19 cellular contexts compared by ENCODE assay signal in the genomic region with DNA sequence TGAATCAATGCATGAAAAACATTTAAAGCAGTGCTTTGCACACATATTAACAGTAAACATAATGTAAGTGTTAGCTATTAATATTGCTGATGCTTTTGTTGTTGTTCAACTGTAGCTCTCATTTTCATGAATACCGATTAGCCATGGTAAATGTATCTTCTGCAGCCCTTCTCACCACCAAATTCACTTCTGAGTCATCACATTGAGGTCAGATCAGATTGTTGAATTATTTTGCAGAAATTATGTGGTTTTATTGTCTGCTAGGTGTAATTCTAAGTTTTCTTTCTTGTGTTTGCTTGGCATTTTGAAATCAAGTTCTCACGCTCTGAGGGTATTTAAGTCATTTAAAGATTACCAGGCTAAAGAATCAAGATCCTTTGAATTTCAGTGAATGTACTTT.
"Had no signal": no experiment of that assay in that cellular context is flagged by ENCODE, and none has a peak within 500 bp of the region (broad histone marks: within the 10 kb centered on the region; RNA-seq: fewer than 3 reads in every experiment).

No MANE protein-coding gene starts in this region.

- H3K4me1 Mint-ChIP-seq: activated naive CD8-positive, alpha-beta T cell treated with anti-CD3 and anti-CD28 coated beads, Interleukin-2, amount 10 ng/mL, durations not matched to agents 7 days and 5 days; naive thymus-derived CD4-positive, alpha-beta T cell had no signal

- H3K4me1 ChIP-seq: colonic mucosa, parathyroid adenoma, stomach, testis, upper lobe of left lung had no signal

- H3K27ac Mint-ChIP-seq: activated naive CD8-positive, alpha-beta T cell treated with anti-CD3 and anti-CD28 coated beads, Interleukin-2, amount 10 ng/mL, durations not matched to agents 7 days and 5 days; activated T-helper 1 cell treated with anti-CD3 and anti-CD28 coated beads, Interleukin-12 subunit alpha, Interleukin-12 subunit beta, Interleukin-2, Interleukin-4 antibody, amounts not matched to agents 30 ng/mL and 10 ng/mL and 1 ng/mL, durations not matched to agents 14 hours and 24 hours and 36 hours; naive thymus-derived CD4-positive, alpha-beta T cell; T-helper 1 cell treated with Interleukin-12 subunit alpha and Interleukin-12 subunit beta and Interleukin-4 antibody, amounts not matched to agents 30 μg/mL and 1 μg/mL, for 36 hours had no signal

- ATAC-seq: heart left ventricle; naive thymus-derived CD4-positive, alpha-beta T cell had no signal

- H3K79me2 ChIP-seq: parathyroid adenoma had no signal

- H3K4me3 ChIP-seq: colonic mucosa, esophagus squamous epithelium, heart left ventricle, stomach, testis, upper lobe of left lung had no signal

- DNase-seq: activated CD4-positive, alpha-beta T cell treated with anti-CD3 and anti-CD28 coated beads, Interleukin-2, amount 50 U/mL, for 1 hour; activated CD4-positive, CD25-positive, alpha-beta regulatory T cell; activated CD8-positive, alpha-beta memory T cell treated with anti-CD3 and anti-CD28 coated beads for 24 hours; activated naive CD4-positive, alpha-beta T cell; activated naive CD8-positive, alpha-beta T cell treated with anti-CD3 and anti-CD28 coated beads, Interleukin-2, amount 10 ng/mL, durations not matched to agents 7 days and 5 days; anterior cingulate cortex; colonic mucosa; effector CD4-positive, alpha-beta T cell; esophagus squamous epithelium; heart left ventricle; naive thymus-derived CD4-positive, alpha-beta T cell; stimulated activated CD4-positive, alpha-beta T cell treated with anti-CD3 and anti-CD28 coated beads, Interleukin-12 subunit alpha, Interleukin-12 subunit beta, amount 100 ng/mL, for 4 hours; stimulated activated CD4-positive, alpha-beta T cell treated with anti-CD3 and anti-CD28 coated beads, Interleukin-2, amount 100 ng/mL, for 24 hours; stomach; testis; upper lobe of left lung had no signal

- H3K36me3 ChIP-seq: colonic mucosa, esophagus squamous epithelium, heart left ventricle, stomach, upper lobe of left lung had no signal

- H2AFZ ChIP-seq: parathyroid adenoma had no signal

- H3K9me3 Mint-ChIP-seq: activated naive CD8-positive, alpha-beta T cell treated with anti-CD3 and anti-CD28 coated beads, Interleukin-2, amount 10 ng/mL, durations not matched to agents 7 days and 5 days; activated T-helper 1 cell treated with anti-CD3 and anti-CD28 coated beads, Interleukin-12 subunit alpha, Interleukin-12 subunit beta, Interleukin-2, Interleukin-4 antibody, amounts not matched to agents 30 ng/mL and 10 ng/mL and 1 ng/mL, durations not matched to agents 14 hours and 24 hours and 36 hours; T-helper 1 cell treated with Interleukin-12 subunit alpha and Interleukin-12 subunit beta and Interleukin-4 antibody, amounts not matched to agents 30 μg/mL and 1 μg/mL, for 36 hours had no signal

- H3K27me3 ChIP-seq: colonic mucosa, esophagus squamous epithelium, heart left ventricle, stomach, testis, upper lobe of left lung had no signal

- H3K36me3 Mint-ChIP-seq: activated naive CD8-positive, alpha-beta T cell treated with anti-CD3 and anti-CD28 coated beads, Interleukin-2, amount 10 ng/mL, durations not matched to agents 7 days and 5 days; naive thymus-derived CD4-positive, alpha-beta T cell had no signal

- H3K4me3 Mint-ChIP-seq: activated naive CD8-positive, alpha-beta T cell treated with anti-CD3 and anti-CD28 coated beads, Interleukin-2, amount 10 ng/mL, durations not matched to agents 7 days and 5 days; activated T-helper 1 cell treated with anti-CD3 and anti-CD28 coated beads, Interleukin-12 subunit alpha, Interleukin-12 subunit beta, Interleukin-2, Interleukin-4 antibody, amounts not matched to agents 30 ng/mL and 10 ng/mL and 1 ng/mL, durations not matched to agents 14 hours and 24 hours and 36 hours; naive thymus-derived CD4-positive, alpha-beta T cell; T-helper 1 cell treated with Interleukin-12 subunit alpha and Interleukin-12 subunit beta and Interleukin-4 antibody, amounts not matched to agents 30 μg/mL and 1 μg/mL, for 36 hours had no signal

- H3K27ac ChIP-seq: colonic mucosa, esophagus squamous epithelium, parathyroid adenoma, stomach, testis, upper lobe of left lung had no signal

- H3K9ac ChIP-seq: parathyroid adenoma had no signal

- H3K9me3 ChIP-seq: colonic mucosa, esophagus squamous epithelium, heart left ventricle, stomach, testis, upper lobe of left lung had no signal
